In the genomic region with DNA sequence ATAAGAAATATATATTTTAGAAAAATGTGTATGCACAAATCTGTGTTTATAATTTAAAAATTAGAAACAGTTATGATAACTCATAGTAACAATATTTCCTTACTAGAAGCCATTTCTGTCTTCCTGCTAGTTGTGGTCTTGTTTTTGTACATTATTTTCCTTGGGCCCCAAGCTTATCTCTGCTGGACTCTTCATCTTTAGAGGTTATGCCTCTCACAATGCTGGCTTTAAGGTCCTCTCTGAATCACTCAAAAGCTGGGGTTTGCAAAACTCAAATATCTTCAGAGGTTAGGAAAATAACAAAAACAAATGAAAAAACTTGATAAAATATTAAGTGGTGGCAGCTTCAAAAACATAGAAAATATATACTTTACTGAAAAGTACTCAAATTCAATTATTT, we compare ENCODE assay signal across 21 cellular contexts.
DNase-seq lines count a peak whose midpoint lies in the region; ATAC-seq and TF ChIP-seq lines count a peak whose summit lies in the region.
"Had no signal": no experiment of that assay in that cellular context is flagged by ENCODE, and none has a peak within 500 bp of the region (broad histone marks: within the 10 kb centered on the region; RNA-seq: fewer than 3 reads in every experiment).

No MANE protein-coding gene starts in this region.

- no peaks in the 10 kb centered on the region for H4K20me1 ChIP-seq in OCI-LY3 (ENCODE audit: insufficient read depth, low read length)
- H4K20me1 ChIP-seq: BLaER1 had no signal

- no peak for ATAC-seq in HG03457 (IDR thresholded peaks at IDR 0.05; ENCODE audit: unreplicated experiment)
- ATAC-seq in GM21737 (IDR thresholded peaks at IDR 0.05; ENCODE audit: unreplicated experiment): no peak

- peaks cover 11% of the 10 kb centered on the region for H3K4me1 ChIP-seq in OCI-LY3 (ENCODE audit: low read length)
- H3K4me1 ChIP-seq in adipocyte (ENCODE audit: control insufficient read depth, insufficient read depth, low read length): peaks cover 13% of the 10 kb centered on the region
- H3K4me1 ChIP-seq: Peyer's patch had no signal

- H3K36me3 ChIP-seq in OCI-LY3 (replicated peaks; ENCODE audit: low read depth, low read length) (no peaks in the 10 kb centered on the region), adipocyte (ENCODE audit: control insufficient read depth, insufficient read depth, low read length, severe bottlenecking) (no peaks in the 10 kb centered on the region)
- H3K36me3 ChIP-seq: BLaER1, MG63, Peyer's patch had no signal

- no peak for TF ChIP-seq CTCF in OCI-LY3 (IDR thresholded peaks at IDR 0.05; ENCODE audit: low read depth, low read length)
- TF ChIP-seq CTCF in fibroblast of the aortic adventitia (IDR thresholded peaks at IDR 0.05; ENCODE audit: insufficient read depth, low read length): no peak

- no peaks in the 10 kb centered on the region for H3K9me3 ChIP-seq in OCI-LY3 (ENCODE audit: insufficient read depth, low read length)
- H3K9me3 ChIP-seq in adipocyte (ENCODE audit: control insufficient read depth, low read length): no peaks in the 10 kb centered on the region
- H3K9me3 ChIP-seq: BLaER1, MG63, Peyer's patch had no signal

- H3K9ac ChIP-seq in OCI-LY3 (ENCODE audit: low read length) (no peak overlapping the region), adipocyte (ENCODE audit: low read length) (no peak overlapping the region)
- H3K9ac ChIP-seq: BLaER1 had no signal

- no peak overlapping the region for H3K4me2 ChIP-seq in OCI-LY3 (ENCODE audit: low read length)

- DNase-seq in adipocyte (ENCODE audit: low read depth) (peak; percentile 15), fibroblast of the aortic adventitia (ENCODE audit: low read depth) (peak; percentile 56), NCI-H1092 (lab: John Stamatoyannopoulos, UW) (no peak), T-helper 2 cell (no peak)
- DNase-seq: ACHN; CD4-positive, alpha-beta T cell; COR-L47; DMS79 treated with DMSO at 0.1 percent for 48 hours; H7; Kasumi-1; MG63; NCI-H1436; NCI-H187 treated with DMSO at 0.1 percent for 48 hours; NCI-H2107; NCI-H2227 treated with DMSO at 0.1 percent for 48 hours; NCI-H510A; Peyer's patch had no signal

- no peak overlapping the region for H3K27ac ChIP-seq in OCI-LY3 (ENCODE audit: low read length)
- H3K27ac ChIP-seq: BLaER1, Peyer's patch had no signal

- no peaks in the 10 kb centered on the region for H3K79me2 ChIP-seq in OCI-LY3 (ENCODE audit: low read length)

- H3K27me3 ChIP-seq in OCI-LY3 (ENCODE audit: low read depth, low read length) (no peaks in the 10 kb centered on the region), adipocyte (replicated peaks; ENCODE audit: control insufficient read depth, insufficient read depth, low read length) (no peaks in the 10 kb centered on the region)
- H3K27me3 ChIP-seq: BLaER1, MG63, Peyer's patch had no signal

- H2AFZ ChIP-seq in OCI-LY3 (ENCODE audit: low read depth, low read length): 0 out of 2 replicates have a peak overlapping the region, but pooled peaks have one; percentile 35

- H3K4me3 ChIP-seq in OCI-LY3 (ENCODE audit: low read length) (no peak overlapping the region), adipocyte (ENCODE audit: low read length) (no peak overlapping the region), fibroblast of the aortic adventitia (ENCODE audit: low read depth, low read length) (no peak overlapping the region)
- H3K4me3 ChIP-seq: BLaER1, MG63, Peyer's patch had no signal

Comparison
In these comparisons a context has a peak if more than half of its experiments do, and no peak if none do; other contexts are left out.
1. DNase-seq: peak in adipocyte (single experiment) and fibroblast of the aortic adventitia (single experiment); none in NCI-H1092 (single experiment) and T-helper 2 cell (0 of 5).